ENCODE assay signal across 28 cellular contexts in genomic region chr6:127185410-127185809, GRCh38.
"Had no signal": no experiment of that assay in that cellular context is flagged by ENCODE, and none has a peak within 500 bp of the region (broad histone marks: within the 10 kb centered on the region; RNA-seq: fewer than 3 reads in every experiment).

No MANE protein-coding gene starts in this region.

- FAIRE-seq: pancreas, small intestine, urothelium cell line had no signal

- H3K9me3 ChIP-seq: neutrophil, pancreas, prostate gland, right lobe of liver, sigmoid colon, stomach, thoracic aorta, thyroid gland, tibial nerve, upper lobe of left lung, vagina had no signal

- H3K27ac ChIP-seq: neutrophil, pancreas, prostate gland, right lobe of liver, sigmoid colon, stomach, thoracic aorta, thyroid gland, tibial nerve, upper lobe of left lung, vagina had no signal

- H3K36me3 Mint-ChIP-seq: natural killer cell treated with Interleukin-12 subunit alpha and Interleukin-12 subunit beta and Interleukin-15 and Interleukin-18, amount 100 ng/mL, for 72 hours; stimulated activated effector memory CD8-positive, alpha-beta T cell treated with anti-CD3 and anti-CD28 coated beads, Interleukin-12 subunit alpha, Interleukin-12 subunit beta, amount 100 ng/mL, for 72 hours; stimulated activated naive B cell treated with anti-CD40 and anti-IgM and Interleukin-4, amounts not matched to agents 10 μg/mL and 1 μg/mL and 100 μg/mL, for 72 hours had no signal

- H3K4me3 Mint-ChIP-seq: naive thymus-derived CD8-positive, alpha-beta T cell; natural killer cell treated with Interleukin-12 subunit alpha and Interleukin-12 subunit beta and Interleukin-15 and Interleukin-18, amount 100 ng/mL, for 72 hours; nephron progenitor cell; neural crest cell; stimulated activated effector memory CD8-positive, alpha-beta T cell treated with anti-CD3 and anti-CD28 coated beads, Interleukin-12 subunit alpha, Interleukin-12 subunit beta, amount 100 ng/mL, for 72 hours; stimulated activated naive B cell treated with anti-CD40 and anti-IgM and Interleukin-4, amounts not matched to agents 10 μg/mL and 1 μg/mL and 100 μg/mL, for 72 hours; stimulated activated naive CD8-positive, alpha-beta T cell treated with anti-CD3 and anti-CD28 coated beads, Interleukin-15, Interleukin-2, amounts not matched to agents 100 ng/mL and 50 ng/mL, for 24 hours had no signal

- H3K27me3 ChIP-seq: neutrophil, right lobe of liver, sigmoid colon, stomach, thyroid gland, tibial nerve, upper lobe of left lung, vagina had no signal

- ATAC-seq: naive thymus-derived CD8-positive, alpha-beta T cell; natural killer cell treated with Interleukin-12 subunit alpha and Interleukin-12 subunit beta and Interleukin-15 and Interleukin-18, amount 100 ng/mL, for 72 hours; pancreas; right cardiac atrium; right lobe of liver; stimulated activated effector memory CD8-positive, alpha-beta T cell treated with anti-CD3 and anti-CD28 coated beads, Interleukin-12 subunit alpha, Interleukin-12 subunit beta, amount 100 ng/mL, for 72 hours; stimulated activated naive B cell treated with anti-CD40 and anti-IgM and Interleukin-4, amounts not matched to agents 10 μg/mL and 1 μg/mL and 100 μg/mL, for 72 hours had no signal

- DNase-seq: naive thymus-derived CD8-positive, alpha-beta T cell; nephron progenitor cell; nucleus accumbens; pancreas; right cardiac atrium; right lobe of liver; sigmoid colon; small intestine; stimulated activated CD4-positive, alpha-beta T cell treated with anti-CD3 and anti-CD28 coated beads, Interleukin-15, amount 100 ng/mL, for 24 hours; stimulated activated CD4-positive, alpha-beta T cell treated with anti-CD3 and anti-CD28 coated beads, Interleukin-2, amount 100 ng/mL, for 24 hours; stimulated activated CD4-positive, alpha-beta T cell treated with anti-CD3 and anti-CD28 coated beads, Interleukin-2, amount 100 ng/mL, for 48 hours; stimulated activated CD4-positive, alpha-beta T cell treated with anti-CD3 and anti-CD28 coated beads, Interleukin-4, amount 100 ng/mL, for 24 hours; stimulated activated naive B cell treated with anti-CD40 and anti-IgM and Interleukin-4, amounts not matched to agents 10 μg/mL and 1 μg/mL and 100 μg/mL, for 72 hours; stimulated activated naive CD4-positive, alpha-beta T cell treated with Interleukin-2 at 50 U/mL for 16 hours; stomach; thyroid gland; trophoblast cell; upper lobe of left lung had no signal

- H3K4me1 ChIP-seq: pancreas, prostate gland, right lobe of liver, sigmoid colon, stomach, thyroid gland, tibial nerve, upper lobe of left lung, vagina had no signal

- H3K27ac Mint-ChIP-seq: naive thymus-derived CD8-positive, alpha-beta T cell; natural killer cell treated with Interleukin-12 subunit alpha and Interleukin-12 subunit beta and Interleukin-15 and Interleukin-18, amount 100 ng/mL, for 72 hours; nephron progenitor cell; stimulated activated effector memory CD8-positive, alpha-beta T cell treated with anti-CD3 and anti-CD28 coated beads, Interleukin-12 subunit alpha, Interleukin-12 subunit beta, amount 100 ng/mL, for 72 hours; stimulated activated naive B cell treated with anti-CD40 and anti-IgM and Interleukin-4, amounts not matched to agents 10 μg/mL and 1 μg/mL and 100 μg/mL, for 72 hours; stimulated activated naive CD8-positive, alpha-beta T cell treated with anti-CD3 and anti-CD28 coated beads, Interleukin-15, Interleukin-2, amounts not matched to agents 100 ng/mL and 50 ng/mL, for 24 hours had no signal

- H3K9me3 Mint-ChIP-seq: natural killer cell treated with Interleukin-12 subunit alpha and Interleukin-12 subunit beta and Interleukin-15 and Interleukin-18, amount 100 ng/mL, for 72 hours; neural crest cell; stimulated activated effector memory CD8-positive, alpha-beta T cell treated with anti-CD3 and anti-CD28 coated beads, Interleukin-12 subunit alpha, Interleukin-12 subunit beta, amount 100 ng/mL, for 72 hours; stimulated activated naive CD8-positive, alpha-beta T cell treated with anti-CD3 and anti-CD28 coated beads, Interleukin-15, Interleukin-2, amounts not matched to agents 100 ng/mL and 50 ng/mL, for 24 hours had no signal

- H3K36me3 ChIP-seq: neutrophil, pancreas, prostate gland, right lobe of liver, sigmoid colon, stomach, thoracic aorta, thyroid gland, tibial nerve, upper lobe of left lung, vagina had no signal

- H3K4me3 ChIP-seq: pancreas, prostate gland, right lobe of liver, sigmoid colon, stomach, thoracic aorta, thyroid gland, tibial nerve, upper lobe of left lung, vagina had no signal

- H3K4me1 Mint-ChIP-seq: naive thymus-derived CD8-positive, alpha-beta T cell; neural crest cell; stimulated activated effector memory CD8-positive, alpha-beta T cell treated with anti-CD3 and anti-CD28 coated beads, Interleukin-12 subunit alpha, Interleukin-12 subunit beta, amount 100 ng/mL, for 72 hours; stimulated activated naive B cell treated with anti-CD40 and anti-IgM and Interleukin-4, amounts not matched to agents 10 μg/mL and 1 μg/mL and 100 μg/mL, for 72 hours had no signal
